ENCODE assay signal across 11 cellular contexts in the genomic region with DNA sequence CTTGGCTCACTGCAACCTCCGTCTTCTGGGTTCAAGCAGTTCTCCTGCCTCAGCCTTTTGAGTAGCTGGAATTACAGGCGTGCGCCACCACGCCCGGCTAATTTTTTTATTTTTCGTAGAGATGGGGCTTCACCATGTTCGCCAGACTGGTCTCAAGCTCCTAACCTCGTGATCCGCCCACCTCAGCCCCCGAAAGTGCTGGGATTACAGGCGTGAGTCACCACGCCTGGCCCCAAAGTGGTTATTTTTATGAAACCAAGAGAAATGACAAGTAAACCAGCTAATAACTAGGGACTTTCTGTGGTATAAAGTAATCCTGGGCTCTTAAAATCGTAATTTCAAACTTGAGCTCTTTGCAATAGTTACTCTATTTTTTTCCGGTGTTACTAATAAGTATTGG. TPM values are rescaled to one million over a fixed set of nuclear protein-coding genes. Genes with fewer than 3 reads are reported as not detected.
A peak's percentile ranks its signal among the peaks of the same experiment; 100 is the strongest.
DNase-seq lines count a peak whose midpoint lies in the region; ATAC-seq, FAIRE-seq and TF ChIP-seq lines count a peak whose summit lies in the region.
"Had no signal": no experiment of that assay in that cellular context is flagged by ENCODE, and none has a peak within 500 bp of the region (broad histone marks: within the 10 kb centered on the region; RNA-seq: fewer than 3 reads in every experiment).

No MANE protein-coding gene starts in this region.

- POLR2A ChIA-PET in CD8-positive, alpha-beta memory T cell (lab: Charles Lee) = interaction anchor here (0.7 to 1.3 kb wide), 3 partner anchors 8 to 27 kb away, joined by 3 to 4 read pairs (median 3); no protein-coding TSS in a partner anchor

- peaks cover 56% of the 10 kb centered on the region for H3K79me2 ChIP-seq in astrocyte (ENCODE audit: insufficient read depth, low read length)

- no peak overlapping the region for H2AFZ ChIP-seq in astrocyte (ENCODE audit: low read depth, low read length)

- peaks cover 3 to 55% (median 12%) of the 10 kb centered on the region in 3 donors for H3K36me3 Mint-ChIP-seq in CD8-positive, alpha-beta memory T cell
- H3K36me3 Mint-ChIP-seq in astrocyte (ENCODE audit: low read depth, unreplicated experiment) = peaks cover 23% of the 10 kb centered on the region

- H3K4me3 ChIP-seq in CD8-positive, alpha-beta memory T cell (ENCODE audit: low read length) = no peak overlapping the region
- H3K4me3 ChIP-seq in astrocyte (ENCODE audit: insufficient read depth, low read depth, low read length) (no peak overlapping the region), uterus (no peak overlapping the region)
- H3K4me3 ChIP-seq: upper lobe of right lung had no signal

- H3K9me3 ChIP-seq in CD8-positive, alpha-beta memory T cell (ENCODE audit: low read length) = no peaks in the 10 kb centered on the region
- H3K9me3 ChIP-seq in astrocyte (ENCODE audit: insufficient read depth, low read depth, low read length) = no peaks in the 10 kb centered on the region
- H3K9me3 ChIP-seq in uterus = no peaks in the 10 kb centered on the region
- H3K9me3 ChIP-seq: upper lobe of right lung had no signal

- ATAC-seq in GM21723 (IDR thresholded peaks at IDR 0.05; ENCODE audit: unreplicated experiment) (no peak), GM19395 (IDR thresholded peaks at IDR 0.05; ENCODE audit: unreplicated experiment) (no peak)
- ATAC-seq: upper lobe of right lung had no signal

- peak overlapping the region; percentile 35 for H3K27ac ChIP-seq in CD8-positive, alpha-beta memory T cell (ENCODE audit: low read depth, low read length)
- no peak overlapping the region for H3K27ac ChIP-seq in astrocyte (ENCODE audit: low read depth, low read length)
- no peak overlapping the region for H3K27ac ChIP-seq in uterus
- H3K27ac ChIP-seq: upper lobe of right lung had no signal

- TF ChIP-seq CTCF in astrocyte (IDR thresholded peaks at IDR 0.05; ENCODE audit: insufficient read depth, low read depth, low read length) (no peak), uterus (IDR thresholded peaks at IDR 0.05) (no peak)

- H3K4me1 Mint-ChIP-seq in CD8-positive, alpha-beta memory T cell = peaks cover 53 to 74% (median 67%) of the 10 kb centered on the region in 3 donors
- H3K4me1 Mint-ChIP-seq in astrocyte (ENCODE audit: low read depth, unreplicated experiment) = peaks cover 9% of the 10 kb centered on the region

- no peaks in the 10 kb centered on the region for H3K27me3 Mint-ChIP-seq in CD8-positive, alpha-beta memory T cell
- H3K27me3 Mint-ChIP-seq in astrocyte (ENCODE audit: low read depth, unreplicated experiment) = no peaks in the 10 kb centered on the region

- H4K20me1 ChIP-seq in astrocyte (ENCODE audit: insufficient read depth, low read length) = peaks cover 57% of the 10 kb centered on the region

- H3K9ac ChIP-seq in astrocyte (ENCODE audit: low read length) = no peak overlapping the region

- H3K27me3 ChIP-seq in CD8-positive, alpha-beta memory T cell (ENCODE audit: insufficient read depth, low read length, poor library complexity, severe bottlenecking) = no peaks in the 10 kb centered on the region
- H3K27me3 ChIP-seq in astrocyte (ENCODE audit: insufficient read depth, low read length) = no peaks in the 10 kb centered on the region
- no peaks in the 10 kb centered on the region for H3K27me3 ChIP-seq in uterus
- H3K27me3 ChIP-seq: upper lobe of right lung had no signal

- no peaks in the 10 kb centered on the region for H3K9me3 Mint-ChIP-seq in CD8-positive, alpha-beta memory T cell
- no peaks in the 10 kb centered on the region for H3K9me3 Mint-ChIP-seq in astrocyte (ENCODE audit: unreplicated experiment)

- peaks cover 22% of the 10 kb centered on the region for H3K4me1 ChIP-seq in CD8-positive, alpha-beta memory T cell (ENCODE audit: insufficient read depth, low read length)
- H3K4me1 ChIP-seq in astrocyte (ENCODE audit: insufficient read depth, low read length) (peaks cover 7% of the 10 kb centered on the region), uterus (no peaks in the 10 kb centered on the region)
- H3K4me1 ChIP-seq: upper lobe of right lung had no signal

- H3K4me2 ChIP-seq in astrocyte (ENCODE audit: low read length) = peak overlapping the region; percentile 32

- DNase-seq in CD8-positive, alpha-beta memory T cell = peak in 2 of 5 donors; percentile 24 to 63
- peak; percentile 35 for DNase-seq in RPMI7951 (ENCODE audit: low read depth)
- DNase-seq in astrocyte (ENCODE audit: low read depth) = peak; percentile 30
- peak; percentile 44 to 70 (median 46) for DNase-seq in stimulated activated CD4-positive, alpha-beta T cell treated with anti-CD3 and anti-CD28 coated beads, Interleukin-12 subunit alpha, Interleukin-12 subunit beta, amount 100 ng/mL, for 48 hours (ENCODE audit: low read depth in 2 of 3, low spot score in 1 of 3)
- no peak for DNase-seq in uterus
- DNase-seq in DMS153 treated with DMSO at 0.1 percent for 48 hours (lab: John Stamatoyannopoulos, UW; ENCODE audit: unreplicated experiment) = no peak
- DNase-seq: Calu3, SW 1271, upper lobe of right lung had no signal

- no peaks in the 10 kb centered on the region for H3K36me3 ChIP-seq in CD8-positive, alpha-beta memory T cell (ENCODE audit: insufficient read depth, low read length)
- peaks cover 11% of the 10 kb centered on the region for H3K36me3 ChIP-seq in astrocyte (ENCODE audit: insufficient read depth, low read length)
- no peaks in the 10 kb centered on the region for H3K36me3 ChIP-seq in uterus

- peak overlapping the region; percentile 5 to 86 (median 75) for H3K4me3 Mint-ChIP-seq in CD8-positive, alpha-beta memory T cell
- H3K4me3 Mint-ChIP-seq in astrocyte (ENCODE audit: unreplicated experiment) = no peak overlapping the region

- CTCF ChIA-PET in CD8-positive, alpha-beta memory T cell (lab: Charles Lee) = interaction anchor here (1.2 to 2.0 kb wide), 5 partner anchors 17 to 111 kb away, joined by 3 to 7 read pairs (median 5); partner anchors contain the start of genes SEC11A and WDR73

- TF ChIP-seq POLR2A in uterus (IDR thresholded peaks at IDR 0.05) = no peak

- FAIRE-seq in astrocyte (lab: Jason Lieb, UNC) = no peak

- peak overlapping the region; percentile 15 to 96 (median 84) for H3K27ac Mint-ChIP-seq in CD8-positive, alpha-beta memory T cell
- no peak overlapping the region for H3K27ac Mint-ChIP-seq in astrocyte (ENCODE audit: unreplicated experiment)

- intact Hi-C loops in uterus (cut with DNase I; ENCODE audit: low total_unique reads) = loop anchor here (10.0 kb wide), 1 partner anchor 50 kb away; the partner anchor contains the start of genes NMB and WDR73

RNA-seq across cellular contexts. Expression of gene ZSCAN2, which starts 4.0 kb away (rescaled TPM):
- 10 to 100 TPM; 13.5 to 14.3 TPM for total RNA-seq in CD8-positive, alpha-beta memory T cell
- polyA plus RNA-seq in CD8-positive, alpha-beta memory T cell = 6.0 TPM
- total RNA-seq in RPMI7951 (2014; rRNA removed; shearing (Covaris generic)) = 7.8 and 15.5 TPM in 2 replicates
- total RNA-seq in astrocyte = 13.5 and 16.2 TPM in 2 replicates
- total RNA-seq in uterus = 10 to 100 TPM in 1 of 4 donors, 1 to 10 TPM in 2, under 1 TPM in 1; 0.59 to 30.0 (median 5.3) TPM

RNA-seq across cellular contexts. Expression of gene WDR73, which starts 49.3 kb away (rescaled TPM):
- total RNA-seq in CD8-positive, alpha-beta memory T cell = 10 to 100 TPM; 26.7 to 27.7 TPM
- polyA plus RNA-seq in CD8-positive, alpha-beta memory T cell = 14.8 TPM
- total RNA-seq in RPMI7951 (2014; rRNA removed; shearing (Covaris generic)) = 29.7 and 32.7 TPM in 2 replicates
- total RNA-seq in astrocyte (22.1 and 23.9 TPM in 2 replicates), uterus (10 to 100 TPM; 14.4 to 54.3 (median 39.3) TPM)

RNA-seq across cellular contexts. Expression of gene NMB, which starts 53.2 kb away (rescaled TPM):
- 1 to 10 TPM; 3.6 to 5.2 TPM for total RNA-seq in CD8-positive, alpha-beta memory T cell
- 3.9 TPM for polyA plus RNA-seq in CD8-positive, alpha-beta memory T cell
- total RNA-seq in RPMI7951 (2014; rRNA removed; shearing (Covaris generic)) = 29.2 and 36.2 TPM in 2 replicates
- 6.1 and 6.4 TPM in 2 replicates for total RNA-seq in astrocyte
- total RNA-seq in uterus = 10 to 100 TPM in 1 of 4 donors, 1 to 10 TPM in 3; 3.1 to 10.5 (median 7.4) TPM

Comparison
In these comparisons a context has a peak if more than half of its experiments do, and no peak if none do; other contexts are left out.
1. DNase-seq: peak in RPMI7951 (single experiment), astrocyte (single experiment) and stimulated activated CD4-positive, alpha-beta T cell treated with anti-CD3 and anti-CD28 coated beads, Interleukin-12 subunit alpha, Interleukin-12 subunit beta, amount 100 ng/mL, for 48 hours (3 of 3); none in uterus (0 of 2) and DMS153 treated with DMSO at 0.1 percent for 48 hours (single experiment).